In genomic region chr7:47725031-47725780, GRCh38 we compare ENCODE assay signal across 2 cellular contexts.
TF ChIP-seq lines count a peak whose summit lies in the region.

No MANE protein-coding gene starts in this region.

TF ChIP-seq in IMR-90, 13 proteins besides CTCF, POLR2A, EP300 and RAD21 (continued from another document):
- TF ChIP-seq CEBPB (IDR thresholded peaks at IDR 0.05; ENCODE audit: low read depth, low read length) (no peak), ELK1 (IDR thresholded peaks at IDR 0.05; ENCODE audit: borderline replicate concordance, low read depth, low read length) (no peak), FOS (IDR thresholded peaks at IDR 0.05; ENCODE audit: low read depth, low read length) (no peak), MXI1 (IDR thresholded peaks at IDR 0.05; ENCODE audit: borderline replicate concordance, low read depth, low read length) (no peak), SMC3 (IDR thresholded peaks at IDR 0.05; ENCODE audit: low read depth, low read length) (no peak), BHLHE40 (IDR thresholded peaks at IDR 0.05; ENCODE audit: low read depth, low read length) (no peak), RCOR1 (IDR thresholded peaks at IDR 0.05; ENCODE audit: insufficient replicate concordance, low read length) (no peak), CHD1 (IDR thresholded peaks at IDR 0.05; ENCODE audit: low read depth, low read length) (no peak), USF2 (IDR thresholded peaks at IDR 0.05; ENCODE audit: low read depth, low read length) (no peak), MAFK (IDR thresholded peaks at IDR 0.05; ENCODE audit: low read depth, low read length) (no peak), MAZ (IDR thresholded peaks at IDR 0.05; ENCODE audit: borderline replicate concordance, low read depth, low read length) (no peak; the same call in 1 of the 2 replicates), NFE2L2 (IDR thresholded peaks at IDR 0.05; ENCODE audit: low read depth, low read length) (no peak)

TF ChIP-seq in HepG2, 621 proteins besides CTCF, POLR2A, EP300 and RAD21 (continued from another document and continues in another):
- TF ChIP-seq ELF4 (CRISPR knock-in tag; IDR thresholded peaks at IDR 0.05; ENCODE audit: borderline replicate concordance) (no peak), MAX (IDR thresholded peaks at IDR 0.05) (peak; percentile 46), ATF6 (CRISPR knock-in tag; conservative IDR thresholded peaks at IDR 0.05) (no peak), HNF4G (IDR thresholded peaks at IDR 0.05; ENCODE audit: borderline replicate concordance, low read depth, low read length) (no peak), HNF4G (CRISPR knock-in tag; IDR thresholded peaks at IDR 0.05; ENCODE audit: borderline replicate concordance, low read depth) (no peak), RARA (CRISPR knock-in tag; IDR thresholded peaks at IDR 0.05) (0 out of 2 replicates have a peak, but pooled peaks have one; percentile 30), NCOA5 (CRISPR knock-in tag; IDR thresholded peaks at IDR 0.05) (no peak), NFYB (CRISPR knock-in tag; IDR thresholded peaks at IDR 0.05) (no peak), GATAD2A (CRISPR knock-in tag; IDR thresholded peaks at IDR 0.05) (no peak), ZNF275 (CRISPR knock-in tag; IDR thresholded peaks at IDR 0.05; ENCODE audit: borderline replicate concordance) (no peak), SNAPC5 (CRISPR knock-in tag; IDR thresholded peaks at IDR 0.05; ENCODE audit: borderline replicate concordance) (no peak), FOXA1 (IDR thresholded peaks at IDR 0.05) (no peak), FOXA1 (CRISPR knock-in tag; IDR thresholded peaks at IDR 0.05) (no peak), MED1 (CRISPR knock-in tag; IDR thresholded peaks at IDR 0.05) (peak; percentile 31; the same call in 1 of the 2 replicates), GMEB2 (CRISPR knock-in tag; IDR thresholded peaks at IDR 0.05; ENCODE audit: low read depth) (no peak), POLR2AphosphoS2 (IDR thresholded peaks at IDR 0.05; ENCODE audit: low read depth, low read length) (no peak), HMGXB3 (CRISPR knock-in tag; IDR thresholded peaks at IDR 0.05; ENCODE audit: borderline replicate concordance) (no peak), ZNF549 (CRISPR knock-in tag; IDR thresholded peaks at IDR 0.05) (no peak), JARID2 (CRISPR knock-in tag; IDR thresholded peaks at IDR 0.05; ENCODE audit: insufficient replicate concordance) (no peak), BRD4 (CRISPR knock-in tag; IDR thresholded peaks at IDR 0.05) (no peak), CCAR2 (optimal IDR thresholded peaks at IDR 0.05; ENCODE audit: low read depth, low read length) (no peak), SMAD3 (CRISPR knock-in tag; IDR thresholded peaks at IDR 0.05) (no peak), ZNF567 (CRISPR knock-in tag; IDR thresholded peaks at IDR 0.05; ENCODE audit: borderline replicate concordance) (no peak), ZNF414 (CRISPR knock-in tag; IDR thresholded peaks at IDR 0.05) (no peak), IKZF5 (CRISPR knock-in tag; IDR thresholded peaks at IDR 0.05) (0 out of 2 replicates have a peak, but pooled peaks have one; percentile 17), ETV5 (CRISPR knock-in tag; IDR thresholded peaks at IDR 0.05; ENCODE audit: borderline replicate concordance) (peak; percentile 22; the same call in 1 of the 2 replicates), MAFK (conservative IDR thresholded peaks at IDR 0.05 in 1 of 2, IDR thresholded peaks at IDR 0.05 in 1 of 2; ENCODE audit: low read length in 2 of 2) (no peak), ZMYM2 (CRISPR knock-in tag; IDR thresholded peaks at IDR 0.05) (no peak), MYPOP (CRISPR knock-in tag; IDR thresholded peaks at IDR 0.05) (no peak), HMG20A (CRISPR knock-in tag; IDR thresholded peaks at IDR 0.05; ENCODE audit: borderline replicate concordance) (no peak; the same call in 1 of the 2 replicates), NR2F6 (IDR thresholded peaks at IDR 0.05) (no peak), NR2F6 (CRISPR knock-in tag; IDR thresholded peaks at IDR 0.05) (no peak), KLF13 (CRISPR knock-in tag; IDR thresholded peaks at IDR 0.05) (no peak), RORA (CRISPR knock-in tag; IDR thresholded peaks at IDR 0.05) (no peak), ETV6 (CRISPR knock-in tag; conservative IDR thresholded peaks at IDR 0.05) (no peak), CREM (IDR thresholded peaks at IDR 0.05) (no peak), CREM (CRISPR knock-in tag; IDR thresholded peaks at IDR 0.05) (no peak), HNF1B (CRISPR knock-in tag; IDR thresholded peaks at IDR 0.05) (no peak), ELF3 (CRISPR knock-in tag; IDR thresholded peaks at IDR 0.05) (peak; percentile 31), MEIS2 (CRISPR knock-in tag; IDR thresholded peaks at IDR 0.05) (peak; percentile 52; the same call in 1 of the 2 replicates), ZNF337 (CRISPR knock-in tag; IDR thresholded peaks at IDR 0.05; ENCODE audit: borderline replicate concordance, low read depth) (no peak), ZBTB34 (CRISPR knock-in tag; IDR thresholded peaks at IDR 0.05) (no peak), SAP130 (CRISPR knock-in tag; IDR thresholded peaks at IDR 0.05; ENCODE audit: low read depth) (peak; percentile 21)
